ENCODE assay signal across 17 cellular contexts in genomic region chr18:9986156-9986930, GRCh38.
"Had no signal": no experiment of that assay in that cellular context is flagged by ENCODE, and none has a peak within 500 bp of the region (broad histone marks: within the 10 kb centered on the region; RNA-seq: fewer than 3 reads in every experiment).

No MANE protein-coding gene starts in this region.

- H3K27me3 ChIP-seq: hepatocyte, neural progenitor cell, pancreas, upper lobe of left lung, vagina had no signal

- H3K4me1 ChIP-seq: upper lobe of left lung, vagina had no signal

- H3K9ac ChIP-seq: neural progenitor cell had no signal

- H3K27ac Mint-ChIP-seq: effector memory CD8-positive, alpha-beta T cell; naive thymus-derived CD4-positive, alpha-beta T cell; progenitor cell of endocrine pancreas had no signal

- H3K79me2 ChIP-seq: hepatocyte had no signal

- H3K27ac ChIP-seq: hepatocyte, neural progenitor cell, upper lobe of left lung, vagina had no signal

- H3K9me3 Mint-ChIP-seq: effector memory CD8-positive, alpha-beta T cell had no signal

- H3K36me3 ChIP-seq: neural progenitor cell, pancreas, upper lobe of left lung, vagina had no signal

- H3K4me3 Mint-ChIP-seq: effector memory CD8-positive, alpha-beta T cell; naive thymus-derived CD4-positive, alpha-beta T cell; neural progenitor cell had no signal

- ATAC-seq: effector memory CD8-positive, alpha-beta T cell; left colon; naive thymus-derived CD4-positive, alpha-beta T cell had no signal

- H3K9me3 ChIP-seq: pancreas, upper lobe of left lung, vagina had no signal

- H3K4me3 ChIP-seq: hepatocyte, neural progenitor cell, pancreas, upper lobe of left lung, vagina had no signal

- H3K4me2 ChIP-seq: hepatocyte, neural progenitor cell had no signal

- H2AFZ ChIP-seq: hepatocyte, neural progenitor cell had no signal

- DNase-seq: effector memory CD8-positive, alpha-beta T cell; foreskin melanocyte; head of caudate nucleus; left colon; left ventricle myocardium superior; mesendoderm; naive thymus-derived CD4-positive, alpha-beta T cell; occipital lobe; small intestine; stimulated activated CD4-positive, alpha-beta T cell treated with anti-CD3 and anti-CD28 coated beads, Interleukin-12 subunit alpha, Interleukin-12 subunit beta, amount 100 ng/mL, for 4 hours; stimulated activated naive CD4-positive, alpha-beta T cell; upper lobe of left lung had no signal

- H3K36me3 Mint-ChIP-seq: naive thymus-derived CD4-positive, alpha-beta T cell had no signal
